Comparison of ENCODE assay signal across 30 cellular contexts in genomic region chr19:44374789-44375188, GRCh38. TPM values are rescaled to one million over a fixed set of nuclear protein-coding genes. Genes with fewer than 3 reads are reported as not detected.
DNase-seq lines count a peak whose midpoint lies in the region; ATAC-seq and TF ChIP-seq lines count a peak whose summit lies in the region.
"Had no signal": no experiment of that assay in that cellular context is flagged by ENCODE, and none has a peak within 500 bp of the region (broad histone marks: within the 10 kb centered on the region; RNA-seq: fewer than 3 reads in every experiment).

No MANE protein-coding gene starts in this region.

- H3K4me2 ChIP-seq in SK-N-SH = no peak overlapping the region
- H3K4me2 ChIP-seq: A549; BLaER1; BLaER1 treated with 17β-estradiol and CSF1 and Interleukin-3, amounts not matched to agents 10 nM and 100 nM had no signal

- H3K9me2 ChIP-seq in SK-N-SH = no peaks in the 10 kb centered on the region; the same call in 1 of the 2 replicates

- H3K9ac ChIP-seq in SK-N-SH = no peak overlapping the region
- H3K9ac ChIP-seq: BLaER1; BLaER1 treated with 17β-estradiol and CSF1 and Interleukin-3, amounts not matched to agents 10 nM and 100 nM had no signal

- CTCF ChIA-PET in SK-N-SH (lab: Yijun Ruan, JAX) (no interaction called here), HEK293 (lab: Yijun Ruan, JAX) (no interaction called here)

- POLR2A ChIA-PET in SK-N-SH (lab: Yijun Ruan, JAX) (no interaction called here), HEK293 (lab: Yijun Ruan, JAX) (interaction anchor here (0.7 kb wide), 1 partner anchor 120 kb away, joined by 3 read pairs; no protein-coding TSS in a partner anchor)

- no peaks in the 10 kb centered on the region for H3K79me2 ChIP-seq in SK-N-SH (ENCODE audit: insufficient read depth)

- no peak for TF ChIP-seq RAD21 in SK-N-SH (IDR thresholded peaks at IDR 0.05; ENCODE audit: low read length)

- H3K36me3 ChIP-seq in SK-N-SH (replicated peaks in 1 of 2; ENCODE audit: control insufficient read depth in 1 of 2, insufficient read depth in 2 of 2, low read length in 1 of 2) (no peaks in the 10 kb centered on the region), HEK293 (ENCODE audit: control insufficient read depth in 2 of 2, insufficient read depth in 1 of 2, low read length in 2 of 2) (no peaks in the 10 kb centered on the region)
- H3K36me3 ChIP-seq: BE2C; BLaER1; BLaER1 treated with 17β-estradiol and CSF1 and Interleukin-3, amounts not matched to agents 10 nM and 100 nM had no signal

- 27% methylated on average over 2 of the region's 2 CpGs for WGBS in SK-N-SH (ENCODE audit: low lambda C conversion rate)

- no peaks in the 10 kb centered on the region for H4K20me1 ChIP-seq in SK-N-SH (ENCODE audit: insufficient read depth)
- H4K20me1 ChIP-seq: BLaER1; BLaER1 treated with 17β-estradiol and CSF1 and Interleukin-3, amounts not matched to agents 10 nM and 100 nM had no signal

- TF ChIP-seq CTCF in SK-N-SH (IDR thresholded peaks at IDR 0.05) (no peak), HEK293 (tag by site-specific recombination; IDR thresholded peaks at IDR 0.05) (no peak)

- ATAC-seq in SK-N-SH treated with all-trans-retinoic acid at 6 μM for 48 hours = no peak
- ATAC-seq: A549; CD8-positive, alpha-beta T cell had no signal

- H3K27ac ChIP-seq in SK-N-SH (ENCODE audit: low read depth in 2 of 2, low read length in 1 of 2) (no peak overlapping the region), HEK293 (ENCODE audit: extremely low read depth, low read depth, low read length) (no peak overlapping the region)
- H3K27ac ChIP-seq: 22Rv1; A549; BLaER1; BLaER1 treated with 17β-estradiol and CSF1 and Interleukin-3, amounts not matched to agents 10 nM and 100 nM; C4-2B had no signal

- no peak overlapping the region for H2AFZ ChIP-seq in SK-N-SH (ENCODE audit: low read depth)

- no peaks in the 10 kb centered on the region for H3K9me3 ChIP-seq in SK-N-SH
- no peaks in the 10 kb centered on the region for H3K9me3 ChIP-seq in HEK293 (ENCODE audit: control insufficient read depth, insufficient read depth, low read depth, low read length)
- H3K9me3 ChIP-seq: BE2C had no signal

- no peaks in the 10 kb centered on the region for H3F3A ChIP-seq in SK-N-SH (replicated peaks; ENCODE audit: insufficient read depth)

- H3K4me1 ChIP-seq in SK-N-SH (ENCODE audit: control insufficient read depth in 1 of 2, insufficient read depth in 2 of 2, low read depth in 1 of 2, low read length in 1 of 2) = no peaks in the 10 kb centered on the region
- H3K4me1 ChIP-seq in HEK293 (ENCODE audit: control insufficient read depth, insufficient read depth, low read length) = no peaks in the 10 kb centered on the region
- H3K4me1 ChIP-seq: A549; BE2C; BLaER1; BLaER1 treated with 17β-estradiol and CSF1 and Interleukin-3, amounts not matched to agents 10 nM and 100 nM; Caco-2 had no signal

- H3K4me3 ChIP-seq in SK-N-SH (ENCODE audit: low read depth in 2 of 2, low read length in 1 of 2) (no peak overlapping the region), HEK293 (ENCODE audit: low read depth, low read length) (no peak overlapping the region)
- H3K4me3 ChIP-seq: A549; BLaER1; BLaER1 treated with 17β-estradiol and CSF1 and Interleukin-3, amounts not matched to agents 10 nM and 100 nM had no signal

- no peaks in the 10 kb centered on the region for H3K27me3 ChIP-seq in SK-N-SH (ENCODE audit: insufficient read depth)
- H3K27me3 ChIP-seq: BE2C; BLaER1; BLaER1 treated with 17β-estradiol and CSF1 and Interleukin-3, amounts not matched to agents 10 nM and 100 nM had no signal

- no peak for TF ChIP-seq EP300 in SK-N-SH (IDR thresholded peaks at IDR 0.05; ENCODE audit: borderline replicate concordance in 1 of 2, low read depth in 1 of 2, low read length in 1 of 2)

- no peak for DNase-seq in SK-N-SH
- no peak for DNase-seq in activated CD4-positive, alpha-beta T cell treated with anti-CD3 and anti-CD28 coated beads, Interleukin-2, amount 50 U/mL, for 1 hour
- DNase-seq: 8988T; ACHN; AML-193; BE2C; C1 segment of cervical spinal cord; Caco-2; Calu3; CD4-positive, alpha-beta memory T cell; CD4-positive, alpha-beta T cell; CD4-positive, CD25-positive, alpha-beta regulatory T cell; CD8-positive, alpha-beta memory T cell; CD8-positive, alpha-beta T cell; COR-L47; DMS 273 treated with DMSO at 0.1 percent for 48 hours; DMS153; DMS53; DMS79; DMS79 treated with DMSO at 0.1 percent for 48 hours; DND-41; EL had no signal

TF ChIP-seq in SK-N-SH treated with all-trans-retinoic acid at 6 μM for 48 hours, 23 proteins besides CTCF, POLR2A, EP300 and RAD21 (continues in another document):
- TF ChIP-seq ARNTL (CRISPR knock-in tag; IDR thresholded peaks at IDR 0.05; ENCODE audit: borderline replicate concordance, low read depth) (no peak), POU6F1 (CRISPR knock-in tag; IDR thresholded peaks at IDR 0.05; ENCODE audit: borderline replicate concordance, low read depth) (no peak), ZNF8 (CRISPR knock-in tag; IDR thresholded peaks at IDR 0.05) (peak; percentile 88)

TF ChIP-seq in SK-N-SH, 30 proteins besides CTCF, POLR2A, EP300 and RAD21:
- TF ChIP-seq TAF1 (IDR thresholded peaks at IDR 0.05; ENCODE audit: borderline replicate concordance, low read depth, low read length) (no peak), USF1 (IDR thresholded peaks at IDR 0.05; ENCODE audit: borderline replicate concordance, low read depth) (no peak), FOXM1 (IDR thresholded peaks at IDR 0.05; ENCODE audit: low read depth) (no peak), YY1 (IDR thresholded peaks at IDR 0.05; ENCODE audit: low read depth) (no peak), IRF3 (IDR thresholded peaks at IDR 0.05; ENCODE audit: low read depth, low read length) (no peak), TEAD4 (IDR thresholded peaks at IDR 0.05; ENCODE audit: borderline replicate concordance, insufficient read depth) (no peak), GABPA (IDR thresholded peaks at IDR 0.05; ENCODE audit: low read depth) (no peak)

TF ChIP-seq in HEK293, 187 proteins besides CTCF, POLR2A, EP300 and RAD21:
- TF ChIP-seq ZNF510 (tag by site-specific recombination; IDR thresholded peaks at IDR 0.05; ENCODE audit: insufficient replicate concordance) = peak; percentile 50
- TF ChIP-seq ZSCAN16 (tag by site-specific recombination; IDR thresholded peaks at IDR 0.05) = no peak

RNA-seq across cellular contexts. Expression of gene ZNF112, which starts 18.3 kb away (rescaled TPM):
- polyA plus RNA-seq in SK-N-SH (2012; rRNA removed) = 2.5 and 5.3 TPM in 2 replicates
- polyA plus RNA-seq in SK-N-SH (2012; cell fraction: cytosol; rRNA removed) = 2.5 and 3.1 TPM in 2 replicates
- polyA plus RNA-seq in SK-N-SH (2012; cell fraction: nucleus; rRNA removed) = 6.2 and 15.7 TPM in 2 replicates
- polyA plus RNA-seq: CD14-positive monocyte; CD4-positive, alpha-beta memory T cell; CD8-positive, alpha-beta memory T cell had no signal

RNA-seq across cellular contexts. Expression of gene ZNF285, which starts 26.6 kb away (rescaled TPM):
- 0.87 and 1.0 TPM in 2 replicates for polyA plus RNA-seq in SK-N-SH (2012; rRNA removed)
- 1.0 TPM in 2 replicates for polyA plus RNA-seq in SK-N-SH (2012; cell fraction: cytosol; rRNA removed)
- polyA plus RNA-seq in SK-N-SH (2012; cell fraction: nucleus; rRNA removed) = 1.2 and 2.6 TPM in 2 replicates
